8 cellular contexts compared by ENCODE assay signal in the genomic region with DNA sequence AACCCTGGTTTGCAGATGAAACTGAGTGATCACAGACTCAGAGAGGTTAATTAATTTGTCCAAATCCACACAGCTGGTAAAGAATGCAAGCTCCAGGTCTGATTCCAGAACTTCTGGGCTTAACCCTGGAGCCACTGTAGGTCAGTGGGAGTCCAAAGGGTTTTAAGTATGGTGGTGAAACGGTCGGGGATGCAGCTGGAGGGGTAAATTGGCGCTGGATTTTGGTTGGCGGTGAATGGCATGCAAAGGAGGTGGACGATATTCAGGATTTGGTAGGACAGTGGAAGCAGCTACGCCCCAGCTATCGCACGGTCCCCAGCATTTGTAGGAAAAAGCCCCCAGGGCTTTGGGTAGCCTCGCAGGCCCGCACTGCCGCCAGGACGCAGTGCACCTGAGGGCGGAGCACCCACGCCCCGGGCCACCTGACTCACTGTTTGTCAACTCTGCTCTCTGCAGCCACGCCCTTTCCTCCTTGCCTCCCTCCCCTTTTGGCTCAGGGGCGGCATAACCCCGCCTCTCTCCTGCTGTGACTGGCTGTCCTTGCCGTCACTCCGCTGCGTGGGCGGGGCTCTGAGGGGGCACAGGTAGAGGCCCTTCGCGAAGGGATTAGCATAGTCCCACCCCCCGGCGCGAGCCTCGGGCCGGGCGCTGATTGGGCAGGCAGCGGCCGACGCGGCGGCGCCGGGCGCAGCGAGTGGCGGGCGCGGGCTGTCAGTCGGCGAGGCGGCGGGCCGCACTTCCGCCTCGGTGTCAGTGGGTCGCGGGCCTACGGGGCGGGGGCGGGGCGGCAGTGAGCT.
A peak's percentile ranks its signal among the peaks of the same experiment; 100 is the strongest.
DNase-seq lines count a peak whose midpoint lies in the region; ATAC-seq lines count a peak whose summit lies in the region.

Gene OSBPL2 (plus strand): TSS at position 750 of the 797 bp plus-strand sequence. CDS start 17,664 bp downstream, outside the sequence.

- DNase-seq in AG08395 (ENCODE audit: low spot score), result peak; percentile 100
- peak; percentile 99 for DNase-seq in NCI-H345 treated with DMSO at 0.1 percent for 48 hours (lab: John Stamatoyannopoulos, UW; ENCODE audit: unreplicated experiment)
- DNase-seq in activated CD4-positive, CD25-positive, alpha-beta regulatory T cell (lab: John Stamatoyannopoulos, UW), result peak; percentile 99 to 100 (median 100)
- DNase-seq in central memory CD4-positive, alpha-beta T cell, result peak; percentile 100
- peak; percentile 98 for DNase-seq in inferior parietal cortex (ENCODE audit: extremely low spot score)
- DNase-seq in stimulated activated CD4-positive, alpha-beta T cell treated with anti-CD3 and anti-CD28 coated beads, Interleukin-12 subunit alpha, Interleukin-12 subunit beta, amount 100 ng/mL, for 4 hours, result peak; percentile 100

- peak; percentile 98 for ATAC-seq in GM19023 (IDR thresholded peaks at IDR 0.05; ENCODE audit: unreplicated experiment)
- ATAC-seq in HG03280 (IDR thresholded peaks at IDR 0.05; ENCODE audit: unreplicated experiment), result peak; percentile 96

Comparison
In these comparisons a context has a peak if more than half of its experiments do, and no peak if none do; other contexts are left out.
1. Peak in every context shown above with its lines: DNase-seq and ATAC-seq.